In genomic region chr19:39843919-39844793, GRCh38 we compare ENCODE assay signal across 8 cellular contexts. TPM values are rescaled to one million over a fixed set of nuclear protein-coding genes. Genes with fewer than 3 reads are reported as not detected.
DNase-seq lines count a peak whose midpoint lies in the region; ATAC-seq and TF ChIP-seq lines count a peak whose summit lies in the region.

No MANE protein-coding gene starts in this region.

- peaks cover 8% of the 10 kb centered on the region for H3K36me3 Mint-ChIP-seq in nephron (ENCODE audit: low read depth)

- H3K4me1 Mint-ChIP-seq in nephron: peaks cover 65% of the 10 kb centered on the region

- peak; percentile 51 to 73 (median 58) for TF ChIP-seq CTCF in nephron (IDR thresholded peaks at IDR 0.05; ENCODE audit: unreplicated experiment in 3 of 3)

- ATAC-seq in HG03354 (IDR thresholded peaks at IDR 0.05; ENCODE audit: poor library complexity, severe bottlenecking, unreplicated experiment): no peak

- H3K27ac Mint-ChIP-seq in nephron: peak overlapping the region; percentile 29 to 88 (median 68)

- H3K27me3 Mint-ChIP-seq in nephron (ENCODE audit: low read depth): peaks cover 4% of the 10 kb centered on the region

- no peaks in the 10 kb centered on the region for H3K9me3 Mint-ChIP-seq in nephron

- H3K4me3 Mint-ChIP-seq in nephron: peak overlapping the region; percentile 81 to 95 (median 88)

- DNase-seq in NCI-H2171 treated with DMSO at 0.1 percent for 48 hours (lab: John Stamatoyannopoulos, UW) (peak; percentile 41), NCI-H2171 (lab: John Stamatoyannopoulos, UW) (no peak), HT1080 (ENCODE audit: low read depth) (peak; percentile 28), SHP77 (lab: John Stamatoyannopoulos, UW) (peak; percentile 48 to 55), NCI-H226 (no peak)
- DNase-seq in effector CD4-positive, alpha-beta T cell: peak; percentile 34

RNA-seq across cellular contexts. Expression of gene FBL, which starts 2.0 kb away (rescaled TPM):
- 265 and 384 TPM in 2 replicates for total RNA-seq in HT1080 (2014; rRNA removed; shearing (Covaris generic))
- 245 and 271 TPM in 2 replicates for polyA plus RNA-seq in HT1080 (2015; cell fraction: cytosol; rRNA removed)
- polyA plus RNA-seq in HT1080 (2015; cell fraction: nucleus; rRNA removed): 136 and 139 TPM in 2 replicates

RNA-seq across cellular contexts. Expression of gene DYRK1B, which starts 10.2 kb away (rescaled TPM):
- 0.60 and 1.3 TPM in 2 replicates for total RNA-seq in HT1080 (2014; rRNA removed; shearing (Covaris generic))
- 0.86 and 1.3 TPM in 2 replicates for polyA plus RNA-seq in HT1080 (2015; cell fraction: cytosol; rRNA removed)
- polyA plus RNA-seq in HT1080 (2015; cell fraction: nucleus; rRNA removed): 1.8 and 3.5 TPM in 2 replicates

Comparison
In these comparisons a context has a peak if more than half of its experiments do, and no peak if none do; other contexts are left out.
1. DNase-seq: peak in NCI-H2171 treated with DMSO at 0.1 percent for 48 hours (single experiment), HT1080 (single experiment), SHP77 (2 of 2) and effector CD4-positive, alpha-beta T cell (single experiment); none in NCI-H2171 (single experiment) and NCI-H226 (single experiment).